ENCODE assay signal across 25 cellular contexts in genomic region chr1:2890221-2890850, GRCh38.
DNase-seq lines count a peak whose midpoint lies in the region; ATAC-seq, FAIRE-seq and TF ChIP-seq lines count a peak whose summit lies in the region.
"Had no signal": no experiment of that assay in that cellular context is flagged by ENCODE, and none has a peak within 500 bp of the region (broad histone marks: within the 10 kb centered on the region; RNA-seq: fewer than 3 reads in every experiment).

No MANE protein-coding gene starts in this region.

- peak overlapping the region; percentile 47 for H3K14ac ChIP-seq in neuronal stem cell (ENCODE audit: low read length)

- peak overlapping the region; percentile 78 for H3K18ac ChIP-seq in neuronal stem cell (ENCODE audit: low read length)

- H3K9me3 ChIP-seq in SJCRH30 (replicated peaks) (no peaks in the 10 kb centered on the region), neuronal stem cell (replicated peaks in 1 of 2; ENCODE audit: control insufficient read depth in 2 of 2, insufficient read depth in 1 of 2, low read depth in 1 of 2, low read length in 2 of 2) (peaks cover 0 to 3% of the 10 kb centered on the region in 2 donors)
- H3K9me3 ChIP-seq: Caco-2 had no signal

- no peak for FAIRE-seq in H54 (lab: Jason Lieb, UNC)
- FAIRE-seq: GM12891, H1 had no signal

- H3K4me3 ChIP-seq in SJCRH30 (no peak overlapping the region), neuronal stem cell (ENCODE audit: low read length in 2 of 2) (no peak overlapping the region)

- no peak overlapping the region for H3K9ac ChIP-seq in neuronal stem cell (ENCODE audit: low read depth, low read length, poor library complexity)
- H3K9ac ChIP-seq: KMS-11 had no signal

- DNase-seq in NCI-H2171 treated with DMSO at 0.1 percent for 48 hours (lab: John Stamatoyannopoulos, UW) (peak; percentile 35), NCI-H2171 (lab: John Stamatoyannopoulos, UW) (no peak), COLO668 (lab: John Stamatoyannopoulos, UW; ENCODE audit: unreplicated experiment) (peak; percentile 53), SJCRH30 (peak; percentile 58 to 72), neuronal stem cell (ENCODE audit: low spot score) (no peak), H54 (ENCODE audit: insufficient read length, low spot score) (no peak)
- DNase-seq: Caco-2; CD4-positive, alpha-beta T cell; DMS 273 treated with DMSO at 0.1 percent for 48 hours; DMS79; GF-D8; IMR-90; MM.1S; NCI-H1417 treated with DMSO at 0.1 percent for 48 hours; NCI-H187 treated with DMSO at 0.1 percent for 48 hours; NCI-H2227 treated with DMSO at 0.1 percent for 48 hours; NCI-H524; SHP77; T-helper 1 cell had no signal

- ATAC-seq in HG03045 (IDR thresholded peaks at IDR 0.05; ENCODE audit: unreplicated experiment), result no peak
- ATAC-seq: HCT116 had no signal

- no peak overlapping the region for H2AFZ ChIP-seq in neuronal stem cell (ENCODE audit: low read length)

- no peak overlapping the region for H4K8ac ChIP-seq in neuronal stem cell (ENCODE audit: low read depth, low read length)

- no peaks in the 10 kb centered on the region for H3K36me3 ChIP-seq in SJCRH30
- peaks cover 0 to 2% of the 10 kb centered on the region in 2 donors for H3K36me3 ChIP-seq in neuronal stem cell (replicated peaks in 1 of 2; ENCODE audit: control insufficient read depth in 2 of 2, insufficient read depth in 2 of 2, low read length in 2 of 2)

- WGBS in neuronal stem cell (ENCODE audit: extremely low coverage in 2 of 2, insufficient read length in 2 of 2, insufficient replicate concordance in 1 of 2), 2 donors, result no CpG with 5 or more reads among the region's 14 CpGs

- no peak overlapping the region for H4K91ac ChIP-seq in neuronal stem cell (ENCODE audit: low read depth, low read length, poor library complexity)

- TF ChIP-seq POLR2A in H54 (IDR thresholded peaks at IDR 0.05; ENCODE audit: low read depth, low read length), result no peak

- H2AK5ac ChIP-seq in neuronal stem cell (ENCODE audit: low read depth, low read length), result peak overlapping the region; percentile 60

- H2BK15ac ChIP-seq in neuronal stem cell (ENCODE audit: low read length), result peak overlapping the region; percentile 67

- H3K27ac ChIP-seq in SJCRH30 (no peak overlapping the region), neuronal stem cell (replicated peaks; ENCODE audit: low read length) (no peak overlapping the region)
- H3K27ac ChIP-seq: KMS-11, RWPE1 had no signal

- no peak overlapping the region for H3K4me2 ChIP-seq in neuronal stem cell (ENCODE audit: insufficient read depth, low read length, poor library complexity, severe bottlenecking)
- H3K4me2 ChIP-seq: KMS-11 had no signal

- H3K4me1 ChIP-seq in SJCRH30, result peaks cover 7% of the 10 kb centered on the region
- H3K4me1 ChIP-seq in neuronal stem cell (ENCODE audit: control insufficient read depth in 2 of 2, insufficient read depth in 1 of 2, low read depth in 1 of 2, low read length in 2 of 2), result peaks cover 0 to 2% of the 10 kb centered on the region in 2 donors
- H3K4me1 ChIP-seq: Caco-2 had no signal

- no peak overlapping the region for H2BK12ac ChIP-seq in neuronal stem cell (ENCODE audit: low read length)

- H3K23ac ChIP-seq in neuronal stem cell (ENCODE audit: low read depth, low read length, poor library complexity), result no peak overlapping the region

- no peak overlapping the region for H2BK120ac ChIP-seq in neuronal stem cell (ENCODE audit: low read depth, low read length)

- H3K4ac ChIP-seq in neuronal stem cell (ENCODE audit: low read length), result no peak overlapping the region

- H3K79me1 ChIP-seq in neuronal stem cell (ENCODE audit: low read depth, low read length), result no peaks in the 10 kb centered on the region

- H3K27me3 ChIP-seq in SJCRH30 (peaks cover 43% of the 10 kb centered on the region), neuronal stem cell (ENCODE audit: control insufficient read depth in 3 of 3, insufficient read depth in 3 of 3, low read depth in 1 of 3, low read length in 3 of 3) (peaks cover 0 to 63% (median 0%) of the 10 kb centered on the region in 3 experiments)

- H2BK5ac ChIP-seq in neuronal stem cell (ENCODE audit: low read length), result no peak overlapping the region

Comparison
In these comparisons a context has a peak if more than half of its experiments do, and no peak if none do; other contexts are left out.
1. DNase-seq: peak in NCI-H2171 treated with DMSO at 0.1 percent for 48 hours (single experiment), COLO668 (single experiment) and SJCRH30 (2 of 2); none in NCI-H2171 (single experiment), neuronal stem cell (single experiment) and H54 (single experiment).